In genomic region chr17:28427982-28428381, GRCh38 we compare ENCODE assay signal across 11 cellular contexts. TPM values are rescaled to one million over a fixed set of nuclear protein-coding genes. Genes with fewer than 3 reads are reported as not detected.
"Had no signal": no experiment of that assay in that cellular context is flagged by ENCODE, and none has a peak within 500 bp of the region (broad histone marks: within the 10 kb centered on the region; RNA-seq: fewer than 3 reads in every experiment).

No MANE protein-coding gene starts in this region.

RNA-seq across cellular contexts. Expression of gene SLC13A2, which starts 45.5 kb away (rescaled TPM):
- total RNA-seq: OCI-LY7, PC-3, PC-9, Right ventricle myocardium inferior, Right ventricle myocardium superior, RPMI7951, SJCRH30, SJSA1, SK-MEL-5, T-cell had no signal
- polyA plus RNA-seq: SK-N-SH had no signal

RNA-seq across cellular contexts. Expression of gene VTN, which starts 57.9 kb away (rescaled TPM):
- total RNA-seq: PC-3, PC-9 had no signal
